ENCODE assay signal across 10 cellular contexts in genomic region chr4:128354205-128354821, GRCh38.
DNase-seq lines count a peak whose midpoint lies in the region; ATAC-seq, FAIRE-seq and TF ChIP-seq lines count a peak whose summit lies in the region.
"Had no signal": no experiment of that assay in that cellular context is flagged by ENCODE, and none has a peak within 500 bp of the region (broad histone marks: within the 10 kb centered on the region; RNA-seq: fewer than 3 reads in every experiment).

No MANE protein-coding gene starts in this region.

- H3K9me2 ChIP-seq in PC-3 (replicated peaks; ENCODE audit: low read length) = no peaks in the 10 kb centered on the region

- peaks cover 0 to 20% (median 7%) of the 10 kb centered on the region in 5 donors for H3K36me3 Mint-ChIP-seq in naive thymus-derived CD4-positive, alpha-beta T cell
- H3K36me3 Mint-ChIP-seq in CD4-positive, alpha-beta T cell (ENCODE audit: low read depth) = no peaks in the 10 kb centered on the region

- H3K79me2 ChIP-seq in PC-3 (ENCODE audit: low read length) = no peaks in the 10 kb centered on the region
- H3K79me2 ChIP-seq in fibroblast of lung (ENCODE audit: control insufficient read depth, insufficient read depth, low read length) = no peaks in the 10 kb centered on the region

- H3F3A ChIP-seq in PC-3 (ENCODE audit: low read length, unreplicated experiment) = no peaks in the 10 kb centered on the region

- H4K20me1 ChIP-seq in PC-3 (ENCODE audit: low read length) (no peaks in the 10 kb centered on the region), fibroblast of lung (ENCODE audit: control insufficient read depth, extremely low read depth, insufficient read depth, low read length) (no peaks in the 10 kb centered on the region)

- H3K4me3 ChIP-seq in PC-3 (ENCODE audit: low read length) (no peak overlapping the region), fibroblast of lung (replicated peaks in 1 of 4; ENCODE audit: control extremely low read depth in 1 of 4, insufficient read depth in 1 of 4, low read depth in 3 of 4, low read length in 4 of 4) (no peak overlapping the region), pancreas (no peak overlapping the region)
- no peak overlapping the region for H3K4me3 ChIP-seq in naive thymus-derived CD4-positive, alpha-beta T cell (ENCODE audit: low read length)

- H3K27ac Mint-ChIP-seq in naive thymus-derived CD4-positive, alpha-beta T cell = no peak overlapping the region
- H3K27ac Mint-ChIP-seq in CD4-positive, alpha-beta T cell = no peak overlapping the region
- H3K27ac Mint-ChIP-seq: activated naive CD8-positive, alpha-beta T cell treated with anti-CD3 and anti-CD28 coated beads, Interleukin-2, amount 50 U/mL, for 24 hours; stimulated activated memory B cell treated with anti-CD40 and anti-IgM and Interleukin-4, amounts not matched to agents 10 μg/mL and 1 μg/mL and 100 μg/mL, for 72 hours had no signal

- CTCF ChIA-PET in PC-3 (lab: Charles Lee) = no interaction called here
- CTCF ChIA-PET in naive thymus-derived CD4-positive, alpha-beta T cell (lab: Charles Lee) = no interaction called here
- CTCF ChIA-PET in CD4-positive, alpha-beta T cell (lab: Charles Lee) = no interaction called here

- H3K9ac ChIP-seq in PC-3 (ENCODE audit: low read length) (no peak overlapping the region), fibroblast of lung (ENCODE audit: insufficient read depth, low read length) (no peak overlapping the region)

- TF ChIP-seq CTCF in PC-3 (conservative IDR thresholded peaks at IDR 0.05; ENCODE audit: low read depth, low read length) (no peak), fibroblast of lung (conservative IDR thresholded peaks at IDR 0.05 in 1 of 2, IDR thresholded peaks at IDR 0.05 in 1 of 2; ENCODE audit: low read depth in 1 of 2, low read length in 2 of 2) (no peak), pancreas (IDR thresholded peaks at IDR 0.05) (no peak)
- no peak for TF ChIP-seq CTCF in CD4-positive, alpha-beta T cell (IDR thresholded peaks at IDR 0.05)

- H3K27ac ChIP-seq in PC-3 (ENCODE audit: low read length) (peak overlapping the region; percentile 14; the same call in 1 of the 2 replicates), fibroblast of lung (ENCODE audit: insufficient read depth, low read length) (peak overlapping the region; percentile 85), pancreas (no peak overlapping the region)
- H3K27ac ChIP-seq in naive thymus-derived CD4-positive, alpha-beta T cell (ENCODE audit: low read depth, low read length) = no peak overlapping the region
- H3K27ac ChIP-seq in CD4-positive, alpha-beta T cell (ENCODE audit: low read depth, low read length) = no peak overlapping the region

- no peaks in the 10 kb centered on the region for H3K36me3 ChIP-seq in PC-3 (ENCODE audit: low read depth, low read length)
- no peaks in the 10 kb centered on the region for H3K36me3 ChIP-seq in fibroblast of lung (ENCODE audit: control insufficient read depth, insufficient read depth, low read length)
- no peaks in the 10 kb centered on the region for H3K36me3 ChIP-seq in pancreas
- H3K36me3 ChIP-seq in naive thymus-derived CD4-positive, alpha-beta T cell (ENCODE audit: control insufficient read depth in 2 of 3, insufficient read depth in 3 of 3, low read length in 3 of 3) = no peaks in the 10 kb centered on the region

- no peaks in the 10 kb centered on the region for H3K27me3 Mint-ChIP-seq in naive thymus-derived CD4-positive, alpha-beta T cell
- H3K27me3 Mint-ChIP-seq in CD4-positive, alpha-beta T cell = no peaks in the 10 kb centered on the region
- H3K27me3 Mint-ChIP-seq: activated naive CD8-positive, alpha-beta T cell treated with anti-CD3 and anti-CD28 coated beads, Interleukin-2, amount 50 U/mL, for 24 hours; stimulated activated memory B cell treated with anti-CD40 and anti-IgM and Interleukin-4, amounts not matched to agents 10 μg/mL and 1 μg/mL and 100 μg/mL, for 72 hours had no signal

- no TSS peak for BruUV-seq in PC-3 (replicated peaks; lab: Mats Ljungman, UMichigan)

- intact Hi-C loops in PC-3 (cut with micrococcal nuclease) (no loop called here), pancreas (cut with DNase I) (no loop called here)
- intact Hi-C loops in naive thymus-derived CD4-positive, alpha-beta T cell (cut with micrococcal nuclease) = no loop called here
- intact Hi-C loops in CD4-positive, alpha-beta T cell (cut with DNase I, micrococcal nuclease) = no loop called here

- peaks cover 0 to 3% (median 0%) of the 10 kb centered on the region in 7 donors for H3K4me1 Mint-ChIP-seq in naive thymus-derived CD4-positive, alpha-beta T cell
- no peaks in the 10 kb centered on the region for H3K4me1 Mint-ChIP-seq in CD4-positive, alpha-beta T cell (ENCODE audit: low read depth)
- H3K4me1 Mint-ChIP-seq: stimulated activated memory B cell treated with anti-CD40 and anti-IgM and Interleukin-4, amounts not matched to agents 10 μg/mL and 1 μg/mL and 100 μg/mL, for 72 hours had no signal

- H3K4me3 Mint-ChIP-seq in naive thymus-derived CD4-positive, alpha-beta T cell = no peak overlapping the region
- no peak overlapping the region for H3K4me3 Mint-ChIP-seq in CD4-positive, alpha-beta T cell
- H3K4me3 Mint-ChIP-seq: activated naive CD8-positive, alpha-beta T cell treated with anti-CD3 and anti-CD28 coated beads, Interleukin-2, amount 50 U/mL, for 24 hours; stimulated activated memory B cell treated with anti-CD40 and anti-IgM and Interleukin-4, amounts not matched to agents 10 μg/mL and 1 μg/mL and 100 μg/mL, for 72 hours had no signal

- H3K4me1 ChIP-seq in PC-3 (ENCODE audit: insufficient read depth, low read length) (peaks cover 13% of the 10 kb centered on the region), fibroblast of lung (ENCODE audit: control insufficient read depth, extremely low read depth, insufficient read depth, low read length) (peaks cover 29% of the 10 kb centered on the region), pancreas (peaks cover 0 to 12% (median 6%) of the 10 kb centered on the region in 3 donors)
- H3K4me1 ChIP-seq in naive thymus-derived CD4-positive, alpha-beta T cell (ENCODE audit: control insufficient read depth in 2 of 2, insufficient read depth in 2 of 2, low read length in 2 of 2) = no peaks in the 10 kb centered on the region

- POLR2A ChIA-PET in PC-3 (lab: Charles Lee; ENCODE audit: unreplicated experiment) = no interaction called here
- POLR2A ChIA-PET in naive thymus-derived CD4-positive, alpha-beta T cell (lab: Charles Lee) = no interaction called here
- POLR2A ChIA-PET in CD4-positive, alpha-beta T cell (lab: Charles Lee) = no interaction called here

- no peak overlapping the region for H2AFZ ChIP-seq in PC-3 (ENCODE audit: low read length)
- no peak overlapping the region for H2AFZ ChIP-seq in fibroblast of lung (ENCODE audit: low read length)

- H3K27me3 ChIP-seq in PC-3 (ENCODE audit: low read length) (no peaks in the 10 kb centered on the region), fibroblast of lung (ENCODE audit: control insufficient read depth, insufficient read depth, low read length) (no peaks in the 10 kb centered on the region), pancreas (no peaks in the 10 kb centered on the region)
- H3K27me3 ChIP-seq in naive thymus-derived CD4-positive, alpha-beta T cell (ENCODE audit: control insufficient read depth in 2 of 2, insufficient read depth in 2 of 2, low read length in 2 of 2) = no peaks in the 10 kb centered on the region
- no peaks in the 10 kb centered on the region for H3K27me3 ChIP-seq in CD4-positive, alpha-beta T cell (ENCODE audit: control insufficient read depth, insufficient read depth, low read length)

- H3K4me2 ChIP-seq in PC-3 (ENCODE audit: low read length) (no peak overlapping the region), fibroblast of lung (ENCODE audit: extremely low read depth, insufficient read depth, low read length) (peak overlapping the region; percentile 42)

- DNase-seq in GM03348 (ENCODE audit: low spot score) = peak; percentile 79
- DNase-seq in PC-3 = peak; percentile 54
- peak; percentile 88 to 97 for DNase-seq in fibroblast of lung (ENCODE audit: low read depth in 2 of 2)
- peak in 3 of 6 donors; percentile 21 to 51 (median 50) for DNase-seq in pancreas
- DNase-seq in naive thymus-derived CD4-positive, alpha-beta T cell = no peak
- DNase-seq in CD4-positive, alpha-beta T cell = no peak
- DNase-seq in NCI-H526 (lab: John Stamatoyannopoulos, UW) = no peak
- no peak for DNase-seq in NCI-H187 treated with DMSO at 0.1 percent for 48 hours (lab: John Stamatoyannopoulos, UW)
- DNase-seq: activated naive CD8-positive, alpha-beta T cell treated with anti-CD3 and anti-CD28 coated beads, Interleukin-2, amount 50 U/mL, for 24 hours had no signal

- no peak for ATAC-seq in PC-3
- ATAC-seq in pancreas = peak in 3 of 4 donors; percentile 37 to 73 (median 57)
- ATAC-seq in naive thymus-derived CD4-positive, alpha-beta T cell = no peak
- no peak for ATAC-seq in CD4-positive, alpha-beta T cell (ENCODE audit: poor library complexity)
- ATAC-seq: activated naive CD8-positive, alpha-beta T cell treated with anti-CD3 and anti-CD28 coated beads, Interleukin-2, amount 50 U/mL, for 24 hours; stimulated activated memory B cell treated with anti-CD40 and anti-IgM and Interleukin-4, amounts not matched to agents 10 μg/mL and 1 μg/mL and 100 μg/mL, for 72 hours had no signal

- peaks cover 0 to 6% (median 0%) of the 10 kb centered on the region in 11 donors for H3K9me3 Mint-ChIP-seq in naive thymus-derived CD4-positive, alpha-beta T cell
- no peaks in the 10 kb centered on the region for H3K9me3 Mint-ChIP-seq in CD4-positive, alpha-beta T cell
- H3K9me3 Mint-ChIP-seq: activated naive CD8-positive, alpha-beta T cell treated with anti-CD3 and anti-CD28 coated beads, Interleukin-2, amount 50 U/mL, for 24 hours; stimulated activated memory B cell treated with anti-CD40 and anti-IgM and Interleukin-4, amounts not matched to agents 10 μg/mL and 1 μg/mL and 100 μg/mL, for 72 hours had no signal

- WGBS in pancreas, 2 donors = 38 to 41% methylated on average over 4 of the region's 4 CpGs

- H3K9me3 ChIP-seq in PC-3 (ENCODE audit: low read length) = no peaks in the 10 kb centered on the region
- H3K9me3 ChIP-seq in fibroblast of lung (ENCODE audit: control insufficient read depth, insufficient read depth, low read depth, low read length) = no peaks in the 10 kb centered on the region
- H3K9me3 ChIP-seq in pancreas = no peaks in the 10 kb centered on the region
- no peaks in the 10 kb centered on the region for H3K9me3 ChIP-seq in naive thymus-derived CD4-positive, alpha-beta T cell (ENCODE audit: control insufficient read depth in 2 of 3, low read length in 3 of 3)
- no peaks in the 10 kb centered on the region for H3K9me3 ChIP-seq in CD4-positive, alpha-beta T cell (ENCODE audit: control insufficient read depth, low read length)

- FAIRE-seq in pancreas (lab: Jason Lieb, UNC) = no peak

Comparison
In these comparisons a context has a peak if more than half of its experiments do, and no peak if none do; other contexts are left out.
1. DNase-seq: peak in GM03348 (single experiment), PC-3 (single experiment) and fibroblast of lung (2 of 2); none in naive thymus-derived CD4-positive, alpha-beta T cell (0 of 9), CD4-positive, alpha-beta T cell (0 of 10), NCI-H526 (0 of 2) and NCI-H187 treated with DMSO at 0.1 percent for 48 hours (single experiment).
2. ATAC-seq: peak in pancreas (3 of 4); none in PC-3 (single experiment), naive thymus-derived CD4-positive, alpha-beta T cell (single experiment) and CD4-positive, alpha-beta T cell (single experiment).
3. H3K27ac ChIP-seq: peak in PC-3 (single experiment) and fibroblast of lung (single experiment); none in pancreas (0 of 4), naive thymus-derived CD4-positive, alpha-beta T cell (single experiment) and CD4-positive, alpha-beta T cell (single experiment).